Comparison of ENCODE assay signal across 1 cellular context in the genomic region with DNA sequence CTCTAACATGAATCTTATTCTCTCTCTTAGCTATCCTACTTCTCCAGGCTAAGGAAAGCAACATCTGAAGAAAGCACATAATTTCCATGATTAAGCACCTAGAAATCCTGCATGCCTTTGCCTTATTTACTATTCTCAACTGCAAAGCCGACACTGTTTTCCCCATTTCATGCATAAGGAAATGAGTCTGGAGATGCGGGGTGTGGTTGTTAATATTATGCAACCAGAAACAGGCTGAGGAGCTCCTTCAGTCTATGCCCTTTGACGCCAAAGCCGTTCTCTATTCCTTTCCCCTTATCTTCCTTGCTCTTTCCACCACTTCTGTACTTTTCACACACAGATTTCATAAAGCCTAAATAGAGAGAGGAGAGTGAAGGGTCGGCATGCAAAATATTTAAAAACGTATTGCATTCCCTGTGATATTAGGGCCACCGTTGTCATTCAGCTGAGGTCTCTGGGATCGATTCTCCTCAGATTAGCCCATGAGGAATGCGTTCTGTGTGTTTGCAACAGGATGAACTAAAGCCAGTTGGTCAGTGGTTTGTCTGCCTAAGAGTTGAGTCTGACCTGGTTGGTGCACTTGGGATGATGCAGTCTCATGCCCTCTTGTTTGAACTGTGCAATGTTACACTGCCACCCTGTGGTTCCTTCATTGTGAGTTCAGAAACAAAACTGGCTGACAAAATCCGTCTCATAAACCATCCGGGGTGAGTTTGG.
TF ChIP-seq lines count a peak whose summit lies in the region.

No MANE protein-coding gene starts in this region.

TF ChIP-seq in A549, 52 proteins besides CTCF, POLR2A, EP300 and RAD21 (continued from another document):
- TF ChIP-seq, protein P1, sequence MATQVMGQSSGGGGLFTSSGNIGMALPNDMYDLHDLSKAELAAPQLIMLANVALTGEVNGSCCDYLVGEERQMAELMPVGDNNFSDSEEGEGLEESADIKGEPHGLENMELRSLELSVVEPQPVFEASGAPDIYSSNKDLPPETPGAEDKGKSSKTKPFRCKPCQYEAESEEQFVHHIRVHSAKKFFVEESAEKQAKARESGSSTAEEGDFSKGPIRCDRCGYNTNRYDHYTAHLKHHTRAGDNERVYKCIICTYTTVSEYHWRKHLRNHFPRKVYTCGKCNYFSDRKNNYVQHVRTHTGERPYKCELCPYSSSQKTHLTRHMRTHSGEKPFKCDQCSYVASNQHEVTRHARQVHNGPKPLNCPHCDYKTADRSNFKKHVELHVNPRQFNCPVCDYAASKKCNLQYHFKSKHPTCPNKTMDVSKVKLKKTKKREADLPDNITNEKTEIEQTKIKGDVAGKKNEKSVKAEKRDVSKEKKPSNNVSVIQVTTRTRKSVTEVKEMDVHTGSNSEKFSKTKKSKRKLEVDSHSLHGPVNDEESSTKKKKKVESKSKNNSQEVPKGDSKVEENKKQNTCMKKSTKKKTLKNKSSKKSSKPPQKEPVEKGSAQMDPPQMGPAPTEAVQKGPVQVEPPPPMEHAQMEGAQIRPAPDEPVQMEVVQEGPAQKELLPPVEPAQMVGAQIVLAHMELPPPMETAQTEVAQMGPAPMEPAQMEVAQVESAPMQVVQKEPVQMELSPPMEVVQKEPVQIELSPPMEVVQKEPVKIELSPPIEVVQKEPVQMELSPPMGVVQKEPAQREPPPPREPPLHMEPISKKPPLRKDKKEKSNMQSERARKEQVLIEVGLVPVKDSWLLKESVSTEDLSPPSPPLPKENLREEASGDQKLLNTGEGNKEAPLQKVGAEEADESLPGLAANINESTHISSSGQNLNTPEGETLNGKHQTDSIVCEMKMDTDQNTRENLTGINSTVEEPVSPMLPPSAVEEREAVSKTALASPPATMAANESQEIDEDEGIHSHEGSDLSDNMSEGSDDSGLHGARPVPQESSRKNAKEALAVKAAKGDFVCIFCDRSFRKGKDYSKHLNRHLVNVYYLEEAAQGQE (IDR thresholded peaks at IDR 0.05), result no peak
- peak; percentile 93 for TF ChIP-seq SMC3 (IDR thresholded peaks at IDR 0.05)
- no peak for TF ChIP-seq KDM5A (IDR thresholded peaks at IDR 0.05)
- TF ChIP-seq TP53 (CRISPR knock-in tag; IDR thresholded peaks at IDR 0.05), result no peak
- TF ChIP-seq RARB (CRISPR knock-in tag; IDR thresholded peaks at IDR 0.05), result no peak
- TF ChIP-seq, protein P2, sequence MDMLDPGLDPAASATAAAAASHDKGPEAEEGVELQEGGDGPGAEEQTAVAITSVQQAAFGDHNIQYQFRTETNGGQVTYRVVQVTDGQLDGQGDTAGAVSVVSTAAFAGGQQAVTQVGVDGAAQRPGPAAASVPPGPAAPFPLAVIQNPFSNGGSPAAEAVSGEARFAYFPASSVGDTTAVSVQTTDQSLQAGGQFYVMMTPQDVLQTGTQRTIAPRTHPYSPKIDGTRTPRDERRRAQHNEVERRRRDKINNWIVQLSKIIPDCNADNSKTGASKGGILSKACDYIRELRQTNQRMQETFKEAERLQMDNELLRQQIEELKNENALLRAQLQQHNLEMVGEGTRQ (IDR thresholded peaks at IDR 0.05), result no peak
- TF ChIP-seq CBX2 (IDR thresholded peaks at IDR 0.05; ENCODE audit: borderline replicate concordance, low read depth), result no peak
- TF ChIP-seq, protein P3, sequence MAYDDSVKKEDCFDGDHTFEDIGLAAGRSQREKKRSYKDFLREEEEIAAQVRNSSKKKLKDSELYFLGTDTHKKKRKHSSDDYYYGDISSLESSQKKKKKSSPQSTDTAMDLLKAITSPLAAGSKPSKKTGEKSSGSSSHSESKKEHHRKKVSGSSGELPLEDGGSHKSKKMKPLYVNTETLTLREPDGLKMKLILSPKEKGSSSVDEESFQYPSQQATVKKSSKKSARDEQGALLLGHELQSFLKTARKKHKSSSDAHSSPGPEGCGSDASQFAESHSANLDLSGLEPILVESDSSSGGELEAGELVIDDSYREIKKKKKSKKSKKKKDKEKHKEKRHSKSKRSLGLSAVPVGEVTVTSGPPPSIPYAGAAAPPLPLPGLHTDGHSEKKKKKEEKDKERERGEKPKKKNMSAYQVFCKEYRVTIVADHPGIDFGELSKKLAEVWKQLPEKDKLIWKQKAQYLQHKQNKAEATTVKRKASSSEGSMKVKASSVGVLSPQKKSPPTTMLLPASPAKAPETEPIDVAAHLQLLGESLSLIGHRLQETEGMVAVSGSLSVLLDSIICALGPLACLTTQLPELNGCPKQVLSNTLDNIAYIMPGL (CRISPR knock-in tag; IDR thresholded peaks at IDR 0.05; ENCODE audit: borderline replicate concordance), result no peak
- TF ChIP-seq, protein P4, sequence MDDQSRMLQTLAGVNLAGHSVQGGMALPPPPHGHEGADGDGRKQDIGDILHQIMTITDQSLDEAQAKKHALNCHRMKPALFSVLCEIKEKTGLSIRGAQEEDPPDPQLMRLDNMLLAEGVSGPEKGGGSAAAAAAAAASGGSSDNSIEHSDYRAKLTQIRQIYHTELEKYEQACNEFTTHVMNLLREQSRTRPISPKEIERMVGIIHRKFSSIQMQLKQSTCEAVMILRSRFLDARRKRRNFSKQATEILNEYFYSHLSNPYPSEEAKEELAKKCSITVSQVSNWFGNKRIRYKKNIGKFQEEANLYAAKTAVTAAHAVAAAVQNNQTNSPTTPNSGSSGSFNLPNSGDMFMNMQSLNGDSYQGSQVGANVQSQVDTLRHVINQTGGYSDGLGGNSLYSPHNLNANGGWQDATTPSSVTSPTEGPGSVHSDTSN (IDR thresholded peaks at IDR 0.05), result no peak
- no peak for TF ChIP-seq CHD4 (IDR thresholded peaks at IDR 0.05; ENCODE audit: borderline replicate concordance)
- TF ChIP-seq ZNF302 (CRISPR knock-in tag; IDR thresholded peaks at IDR 0.05), result no peak
- TF ChIP-seq EHMT2 (IDR thresholded peaks at IDR 0.05; ENCODE audit: low read depth), result no peak
- TF ChIP-seq, protein P5, sequence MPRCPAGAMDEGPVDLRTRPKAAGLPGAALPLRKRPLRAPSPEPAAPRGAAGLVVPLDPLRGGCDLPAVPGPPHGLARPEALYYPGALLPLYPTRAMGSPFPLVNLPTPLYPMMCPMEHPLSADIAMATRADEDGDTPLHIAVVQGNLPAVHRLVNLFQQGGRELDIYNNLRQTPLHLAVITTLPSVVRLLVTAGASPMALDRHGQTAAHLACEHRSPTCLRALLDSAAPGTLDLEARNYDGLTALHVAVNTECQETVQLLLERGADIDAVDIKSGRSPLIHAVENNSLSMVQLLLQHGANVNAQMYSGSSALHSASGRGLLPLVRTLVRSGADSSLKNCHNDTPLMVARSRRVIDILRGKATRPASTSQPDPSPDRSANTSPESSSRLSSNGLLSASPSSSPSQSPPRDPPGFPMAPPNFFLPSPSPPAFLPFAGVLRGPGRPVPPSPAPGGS (IDR thresholded peaks at IDR 0.05), result 0 out of 3 replicates have a peak, but pooled peaks have one; percentile 15
- TF ChIP-seq, protein P6, sequence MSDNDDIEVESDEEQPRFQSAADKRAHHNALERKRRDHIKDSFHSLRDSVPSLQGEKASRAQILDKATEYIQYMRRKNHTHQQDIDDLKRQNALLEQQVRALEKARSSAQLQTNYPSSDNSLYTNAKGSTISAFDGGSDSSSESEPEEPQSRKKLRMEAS (IDR thresholded peaks at IDR 0.05), result peak; percentile 52
- no peak for TF ChIP-seq POLR2AphosphoS2 (conservative IDR thresholded peaks at IDR 0.05; ENCODE audit: low read length)
